8 cellular contexts compared by ENCODE assay signal in genomic region chr17:74368341-74369152, GRCh38. TPM values are rescaled to one million over a fixed set of nuclear protein-coding genes. Genes with fewer than 3 reads are reported as not detected.
A peak's percentile ranks its signal among the peaks of the same experiment; 100 is the strongest.
DNase-seq lines count a peak whose midpoint lies in the region; ATAC-seq and TF ChIP-seq lines count a peak whose summit lies in the region.

No MANE protein-coding gene starts in this region.

- in situ Hi-C loops in KBM-7 (cut with MboI; ENCODE audit: low pct_unique_long_range_greater_than_20kb, low sequenced_read_pairs) = no loop called here

- intact Hi-C loops in cardiac septum (cut with DNase I) (loop anchor here (1.0 kb wide), 1 partner anchor 125 kb away; no protein-coding TSS in a partner anchor), uterus (cut with DNase I; ENCODE audit: low total_unique reads) (no loop called here)

- TF ChIP-seq CTCF in SU-DHL-6 (IDR thresholded peaks at IDR 0.05; ENCODE audit: insufficient read depth, low read length, poor library complexity, severe bottlenecking) = peak; percentile 83
- peak; percentile 80 to 89 (median 86) for TF ChIP-seq CTCF in uterus (IDR thresholded peaks at IDR 0.05)

- H3K79me2 ChIP-seq in SU-DHL-6 (ENCODE audit: insufficient read depth, low read length) = no peaks in the 10 kb centered on the region

- no peaks in the 10 kb centered on the region for H3F3A ChIP-seq in SU-DHL-6 (ENCODE audit: insufficient read depth)

- H4K20me1 ChIP-seq in SU-DHL-6 (ENCODE audit: low read depth, low read length) = no peaks in the 10 kb centered on the region

- H2AFZ ChIP-seq in SU-DHL-6 (ENCODE audit: low read depth, low read length, severe bottlenecking) = no peak overlapping the region

- no peaks in the 10 kb centered on the region for H3K9me3 ChIP-seq in SU-DHL-6 (ENCODE audit: insufficient read depth, low read length)
- no peaks in the 10 kb centered on the region for H3K9me3 ChIP-seq in uterus

- no peaks in the 10 kb centered on the region for H3K36me3 ChIP-seq in SU-DHL-6 (ENCODE audit: low read length)
- no peaks in the 10 kb centered on the region for H3K36me3 ChIP-seq in uterus

- H3K4me1 ChIP-seq in uterus = no peaks in the 10 kb centered on the region

- no peak for ATAC-seq in GM19463 (IDR thresholded peaks at IDR 0.05; ENCODE audit: unreplicated experiment)

- H3K4me3 ChIP-seq in SU-DHL-6 (ENCODE audit: insufficient read depth, low read length, poor library complexity, severe bottlenecking) (no peak overlapping the region), uterus (no peak overlapping the region)

- no peak overlapping the region for H3K27ac ChIP-seq in SU-DHL-6 (ENCODE audit: low read depth, low read length)
- no peak overlapping the region for H3K27ac ChIP-seq in uterus

- H3K4me2 ChIP-seq in SU-DHL-6 (ENCODE audit: low read depth, low read length, poor library complexity, severe bottlenecking) = no peak overlapping the region

- H3K27me3 ChIP-seq in SU-DHL-6 (ENCODE audit: low read length) (no peaks in the 10 kb centered on the region), uterus (no peaks in the 10 kb centered on the region)

- H3K9me2 ChIP-seq in SU-DHL-6 (replicated peaks; ENCODE audit: insufficient read depth, low read length) = no peaks in the 10 kb centered on the region

- DNase-seq in DMS 273 treated with DMSO at 0.1 percent for 48 hours (lab: John Stamatoyannopoulos, UW) (peak; percentile 52), KBM-7 (peak; percentile 65), cardiac septum (ENCODE audit: low spot score) (peak; percentile 86), putamen (ENCODE audit: low spot score) (peak; percentile 81), uterus (peak; percentile 54 to 59)
- peak; percentile 49 for DNase-seq in activated naive CD8-positive, alpha-beta T cell treated with anti-CD3 and anti-CD28 coated beads, Interleukin-2, amount 50 U/mL, for 16 hours (ENCODE audit: low read depth, low spot score)

- no peak for TF ChIP-seq POLR2A in uterus (IDR thresholded peaks at IDR 0.05)

- H3K9ac ChIP-seq in SU-DHL-6 (ENCODE audit: low read length) = no peak overlapping the region

RNA-seq across cellular contexts. Expression of gene GPR142, which starts 1.2 kb away (rescaled TPM):
- total RNA-seq in cardiac septum (0.16 TPM), uterus (under 1 TPM in 1 of 4 donors, not detected in 3; 0.73 TPM)

RNA-seq across cellular contexts. Expression of gene BTBD17, which starts 6.9 kb away (rescaled TPM):
- total RNA-seq in cardiac septum = not detected
- under 1 TPM in 1 of 4 donors, not detected in 3; 0.14 TPM for total RNA-seq in uterus

RNA-seq across cellular contexts. Expression of gene KIF19, which starts 42.5 kb away (rescaled TPM):
- total RNA-seq in cardiac septum (0.08 TPM), uterus (10 to 100 TPM in 1 of 4 donors, 1 to 10 TPM in 2, not detected in 1; 1.7 to 20.7 (median 4.8) TPM)
